In the genomic region with DNA sequence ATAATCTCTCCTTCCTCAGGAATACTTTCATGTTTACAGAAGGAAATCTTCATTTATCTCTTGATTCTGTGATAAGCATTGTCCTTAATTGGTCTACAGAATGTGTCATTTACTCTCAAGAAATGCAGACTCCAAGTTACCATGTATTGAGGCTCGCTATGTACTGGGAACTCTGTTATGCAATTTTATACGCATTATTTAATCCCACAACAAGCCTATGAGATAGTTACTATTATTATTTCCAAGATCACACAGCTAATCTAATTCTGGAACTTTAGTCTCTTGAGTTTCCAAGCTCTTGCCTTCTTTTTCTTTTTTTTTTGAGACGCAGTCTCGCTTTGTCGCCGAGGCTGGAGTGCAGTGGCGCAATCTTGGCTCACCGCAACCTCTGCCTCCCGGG, we compare ENCODE assay signal across 10 cellular contexts.
"Had no signal": no experiment of that assay in that cellular context is flagged by ENCODE, and none has a peak within 500 bp of the region (broad histone marks: within the 10 kb centered on the region; RNA-seq: fewer than 3 reads in every experiment).

No MANE protein-coding gene starts in this region.

- H3K27ac ChIP-seq: dorsolateral prefrontal cortex, SJCRH30 had no signal

- DNase-seq: activated CD4-positive, CD25-positive, alpha-beta regulatory T cell treated with anti-CD3 and anti-CD28 coated beads, Interleukin-2, amount 50 U/mL, for 72 hours; activated naive CD4-positive, alpha-beta T cell treated with Interleukin-2 at 50 U/mL for 16 hours; dorsolateral prefrontal cortex; immature natural killer cell; mesendoderm; SJCRH30; SW 1271; trophoblast cell had no signal

- H3K36me3 ChIP-seq: SJCRH30 had no signal

- H3K4me1 ChIP-seq: SJCRH30 had no signal

- H3K27me3 ChIP-seq: dorsolateral prefrontal cortex, SJCRH30 had no signal

- H3K4me3 ChIP-seq: dorsolateral prefrontal cortex, SJCRH30 had no signal

- ATAC-seq: esophagus mucosa; stimulated activated effector memory CD8-positive, alpha-beta T cell treated with anti-CD3 and anti-CD28 coated beads, Interleukin-12 subunit alpha, Interleukin-12 subunit beta, amount 100 ng/mL, for 72 hours had no signal
